In genomic region chr17:74881073-74881472, GRCh38 we compare ENCODE assay signal across 41 cellular contexts. TPM values are rescaled to one million over a fixed set of nuclear protein-coding genes. Genes with fewer than 3 reads are reported as not detected.
"Had no signal": no experiment of that assay in that cellular context is flagged by ENCODE, and none has a peak within 500 bp of the region (broad histone marks: within the 10 kb centered on the region; RNA-seq: fewer than 3 reads in every experiment).

No MANE protein-coding gene starts in this region.

- ATAC-seq: activated CD4-positive, alpha-beta T cell treated with anti-CD3 and anti-CD28 coated beads for 36 hours; activated CD8-positive, alpha-beta memory T cell treated with anti-CD3 and anti-CD28 coated beads, Interleukin-2, amount 10 ng/mL, durations not matched to agents 7 days and 5 days; activated CD8-positive, alpha-beta T cell treated with anti-CD3 and anti-CD28 coated beads, Interleukin-2, amount 10 ng/mL, durations not matched to agents 7 days and 5 days; activated naive CD8-positive, alpha-beta T cell treated with anti-CD3 and anti-CD28 coated beads, Interleukin-2, amount 50 U/mL, for 24 hours; body of pancreas; effector memory CD8-positive, alpha-beta T cell; gastroesophageal sphincter; heart right ventricle; T-helper 17 cell had no signal

- H3K4me2 ChIP-seq: hepatocyte had no signal

- H3K4me3 ChIP-seq: adrenal gland, body of pancreas, coronary artery, esophagus squamous epithelium, gastroesophageal sphincter, heart right ventricle, hepatocyte had no signal

- H3K9me3 ChIP-seq: adrenal gland, body of pancreas, esophagus squamous epithelium, gastroesophageal sphincter, heart right ventricle had no signal

- H3K27ac Mint-ChIP-seq: activated CD4-positive, alpha-beta memory T cell treated with anti-CD3 and anti-CD28 coated beads for 36 hours; activated CD4-positive, alpha-beta T cell treated with anti-CD3 and anti-CD28 coated beads for 36 hours; activated CD4-positive, alpha-beta T cell treated with anti-CD3 and anti-CD28 coated beads, Interleukin-2, amount 10 ng/mL, durations not matched to agents 24 days and 14 days; activated CD8-positive, alpha-beta memory T cell treated with anti-CD3 and anti-CD28 coated beads, Interleukin-2, amount 10 ng/mL, durations not matched to agents 7 days and 5 days; activated CD8-positive, alpha-beta T cell treated with anti-CD3 and anti-CD28 coated beads, Interleukin-2, amount 10 ng/mL, durations not matched to agents 7 days and 5 days; activated naive CD4-positive, alpha-beta T cell treated with anti-CD3 and anti-CD28 coated beads for 36 hours; activated naive CD4-positive, alpha-beta T cell treated with anti-CD3 and anti-CD28 coated beads, Interleukin-2, amount 50 U/mL, for 24 hours; activated naive CD8-positive, alpha-beta T cell treated with anti-CD3 and anti-CD28 coated beads for 36 hours; activated naive CD8-positive, alpha-beta T cell treated with anti-CD3 and anti-CD28 coated beads, Interleukin-2, amount 50 U/mL, for 24 hours; activated T-helper 1 cell treated with anti-CD3 and anti-CD28 coated beads, Interleukin-12 subunit alpha, Interleukin-12 subunit beta, Interleukin-2, Interleukin-4 antibody, amounts not matched to agents 30 ng/mL and 10 ng/mL and 1 ng/mL, durations not matched to agents 14 hours and 24 hours and 36 hours; activated T-helper 2 cell treated with anti-CD3 and anti-CD28 coated beads, Interferon-gamma antibody, Interleukin-2, Interleukin-4, amounts not matched to agents 10 μg/mL and 5 μg/mL and 100 μg/mL, durations not matched to agents 14 hours and 24 hours and 36 hours; effector memory CD8-positive, alpha-beta T cell; T-helper 17 cell; T-helper 2 cell treated with Interferon-gamma antibody and Interleukin-4, amounts not matched to agents 5 μg/mL and 100 μg/mL, for 36 hours had no signal

- H2AFZ ChIP-seq: hepatocyte had no signal

- H3K36me3 Mint-ChIP-seq: activated CD4-positive, alpha-beta memory T cell treated with anti-CD3 and anti-CD28 coated beads for 36 hours; activated CD8-positive, alpha-beta memory T cell treated with anti-CD3 and anti-CD28 coated beads, Interleukin-2, amount 10 ng/mL, durations not matched to agents 7 days and 5 days; activated naive CD4-positive, alpha-beta T cell treated with anti-CD3 and anti-CD28 coated beads, Interleukin-2, amount 50 U/mL, for 24 hours; activated naive CD8-positive, alpha-beta T cell treated with anti-CD3 and anti-CD28 coated beads for 36 hours had no signal

- DNase-seq: activated CD4-positive, alpha-beta memory T cell treated with anti-CD3 and anti-CD28 coated beads for 36 hours; activated CD4-positive, alpha-beta T cell treated with anti-CD3 and anti-CD28 coated beads for 36 hours; activated CD4-positive, alpha-beta T cell treated with anti-CD3 and anti-CD28 coated beads, Interleukin-2, amount 10 ng/mL, durations not matched to agents 24 days and 14 days; activated CD4-positive, CD25-positive, alpha-beta regulatory T cell; activated CD4-positive, CD25-positive, alpha-beta regulatory T cell treated with anti-CD3 and anti-CD28 coated beads, Interleukin-2, amount 50 U/mL, for 72 hours; activated CD8-positive, alpha-beta memory T cell treated with anti-CD3 and anti-CD28 coated beads, Interleukin-2, amount 10 ng/mL, durations not matched to agents 7 days and 5 days; activated CD8-positive, alpha-beta memory T cell treated with anti-CD3 and anti-CD28 coated beads, Interleukin-2, amount 50 U/mL, for 4 hours; activated CD8-positive, alpha-beta T cell treated with anti-CD3 and anti-CD28 coated beads, Interleukin-2, amount 10 ng/mL, durations not matched to agents 7 days and 5 days; activated effector memory CD4-positive, alpha-beta T cell treated with anti-CD3 and anti-CD28 coated beads, Interleukin-2, amount 50 U/mL, for 16 hours; activated naive CD4-positive, alpha-beta T cell treated with anti-CD3 and anti-CD28 coated beads for 36 hours; activated naive CD8-positive, alpha-beta T cell treated with anti-CD3 and anti-CD28 coated beads for 36 hours; activated naive CD8-positive, alpha-beta T cell treated with anti-CD3 and anti-CD28 coated beads, Interleukin-2, amount 50 U/mL, for 24 hours; activated T-cell treated with anti-CD3 and anti-CD28 coated beads, Interleukin-2, amount 50 U/mL, for 1 hour; activated T-cell treated with anti-CD3 and anti-CD28 coated beads, Interleukin-2, amount 50 U/mL, for 48 hours; adrenal gland; amygdala; aorta; body of pancreas; caudate nucleus; dermis blood vessel endothelial cell; effector CD4-positive, alpha-beta T cell; effector memory CD8-positive, alpha-beta T cell; esophagus squamous epithelium; foreskin melanocyte; heart right ventricle; T-helper 17 cell; T1000 had no signal

- H3K4me1 ChIP-seq: gastroesophageal sphincter had no signal

- H3K27me3 ChIP-seq: adrenal gland, body of pancreas, hepatocyte had no signal

- H3K9me3 Mint-ChIP-seq: activated CD4-positive, alpha-beta memory T cell treated with anti-CD3 and anti-CD28 coated beads for 36 hours; activated CD4-positive, alpha-beta T cell treated with anti-CD3 and anti-CD28 coated beads, Interleukin-2, amount 10 ng/mL, durations not matched to agents 24 days and 14 days; activated naive CD4-positive, alpha-beta T cell treated with anti-CD3 and anti-CD28 coated beads for 36 hours; activated naive CD4-positive, alpha-beta T cell treated with anti-CD3 and anti-CD28 coated beads, Interleukin-2, amount 50 U/mL, for 24 hours; activated naive CD8-positive, alpha-beta T cell treated with anti-CD3 and anti-CD28 coated beads for 36 hours; activated naive CD8-positive, alpha-beta T cell treated with anti-CD3 and anti-CD28 coated beads, Interleukin-2, amount 50 U/mL, for 24 hours; activated T-helper 1 cell treated with anti-CD3 and anti-CD28 coated beads, Interleukin-12 subunit alpha, Interleukin-12 subunit beta, Interleukin-2, Interleukin-4 antibody, amounts not matched to agents 30 ng/mL and 10 ng/mL and 1 ng/mL, durations not matched to agents 14 hours and 24 hours and 36 hours; activated T-helper 2 cell treated with anti-CD3 and anti-CD28 coated beads, Interferon-gamma antibody, Interleukin-2, Interleukin-4, amounts not matched to agents 10 μg/mL and 5 μg/mL and 100 μg/mL, durations not matched to agents 14 hours and 24 hours and 36 hours; effector memory CD8-positive, alpha-beta T cell; T-helper 2 cell treated with Interferon-gamma antibody and Interleukin-4, amounts not matched to agents 5 μg/mL and 100 μg/mL, for 36 hours had no signal

- H3K4me1 Mint-ChIP-seq: activated CD4-positive, alpha-beta T cell treated with anti-CD3 and anti-CD28 coated beads for 36 hours; activated CD4-positive, alpha-beta T cell treated with anti-CD3 and anti-CD28 coated beads, Interleukin-2, amount 10 ng/mL, durations not matched to agents 24 days and 14 days; activated CD8-positive, alpha-beta memory T cell treated with anti-CD3 and anti-CD28 coated beads, Interleukin-2, amount 10 ng/mL, durations not matched to agents 7 days and 5 days; activated naive CD4-positive, alpha-beta T cell treated with anti-CD3 and anti-CD28 coated beads, Interleukin-2, amount 50 U/mL, for 24 hours; activated naive CD8-positive, alpha-beta T cell treated with anti-CD3 and anti-CD28 coated beads for 36 hours; activated naive CD8-positive, alpha-beta T cell treated with anti-CD3 and anti-CD28 coated beads, Interleukin-2, amount 50 U/mL, for 24 hours; T-helper 17 cell had no signal

- H3K36me3 ChIP-seq: adrenal gland, esophagus squamous epithelium, gastroesophageal sphincter, heart right ventricle, WERI-Rb-1 had no signal

- H3K27ac ChIP-seq: adrenal gland, body of pancreas, coronary artery, epithelial cell of prostate, esophagus squamous epithelium, gastroesophageal sphincter, heart right ventricle, hepatocyte had no signal

- H3K4me3 Mint-ChIP-seq: activated CD4-positive, alpha-beta memory T cell treated with anti-CD3 and anti-CD28 coated beads for 36 hours; activated CD4-positive, alpha-beta T cell treated with anti-CD3 and anti-CD28 coated beads for 36 hours; activated CD4-positive, alpha-beta T cell treated with anti-CD3 and anti-CD28 coated beads, Interleukin-2, amount 10 ng/mL, durations not matched to agents 24 days and 14 days; activated CD8-positive, alpha-beta memory T cell treated with anti-CD3 and anti-CD28 coated beads, Interleukin-2, amount 10 ng/mL, durations not matched to agents 7 days and 5 days; activated CD8-positive, alpha-beta T cell treated with anti-CD3 and anti-CD28 coated beads, Interleukin-2, amount 10 ng/mL, durations not matched to agents 7 days and 5 days; activated naive CD4-positive, alpha-beta T cell treated with anti-CD3 and anti-CD28 coated beads for 36 hours; activated naive CD4-positive, alpha-beta T cell treated with anti-CD3 and anti-CD28 coated beads, Interleukin-2, amount 50 U/mL, for 24 hours; activated naive CD8-positive, alpha-beta T cell treated with anti-CD3 and anti-CD28 coated beads for 36 hours; activated naive CD8-positive, alpha-beta T cell treated with anti-CD3 and anti-CD28 coated beads, Interleukin-2, amount 50 U/mL, for 24 hours; activated T-helper 1 cell treated with anti-CD3 and anti-CD28 coated beads, Interleukin-12 subunit alpha, Interleukin-12 subunit beta, Interleukin-2, Interleukin-4 antibody, amounts not matched to agents 30 ng/mL and 10 ng/mL and 1 ng/mL, durations not matched to agents 14 hours and 24 hours and 36 hours; effector memory CD8-positive, alpha-beta T cell; T-helper 17 cell; T-helper 2 cell treated with Interferon-gamma antibody and Interleukin-4, amounts not matched to agents 5 μg/mL and 100 μg/mL, for 36 hours had no signal

- H3K79me2 ChIP-seq: hepatocyte had no signal

RNA-seq across cellular contexts. Expression of gene FADS6, which starts 12.4 kb away (rescaled TPM):
- total RNA-seq: activated CD4-positive, alpha-beta memory T cell treated with anti-CD3 and anti-CD28 coated beads for 36 hours; activated CD4-positive, alpha-beta T cell treated with anti-CD3 and anti-CD28 coated beads for 36 hours; activated CD4-positive, alpha-beta T cell treated with anti-CD3 and anti-CD28 coated beads, Interleukin-2, amount 10 ng/mL, durations not matched to agents 24 days and 14 days; activated CD8-positive, alpha-beta memory T cell treated with anti-CD3 and anti-CD28 coated beads for 36 hours; activated CD8-positive, alpha-beta memory T cell treated with anti-CD3 and anti-CD28 coated beads, Interleukin-2, amount 10 ng/mL, durations not matched to agents 7 days and 5 days; activated CD8-positive, alpha-beta T cell treated with anti-CD3 and anti-CD28 coated beads, Interleukin-2, amount 10 ng/mL, durations not matched to agents 7 days and 5 days; activated naive CD4-positive, alpha-beta T cell treated with anti-CD3 and anti-CD28 coated beads for 36 hours; activated naive CD8-positive, alpha-beta T cell treated with anti-CD3 and anti-CD28 coated beads for 36 hours; activated T-helper 1 cell treated with anti-CD3 and anti-CD28 coated beads, Interleukin-12 subunit alpha, Interleukin-12 subunit beta, Interleukin-2, Interleukin-4 antibody, amounts not matched to agents 30 ng/mL and 10 ng/mL and 1 ng/mL, durations not matched to agents 14 hours and 24 hours and 36 hours; activated T-helper 2 cell treated with anti-CD3 and anti-CD28 coated beads, Interferon-gamma antibody, Interleukin-2, Interleukin-4, amounts not matched to agents 10 μg/mL and 5 μg/mL and 100 μg/mL, durations not matched to agents 14 hours and 24 hours and 36 hours; aorta; body of pancreas; dermis blood vessel endothelial cell; endothelial cell of umbilical vein; fibroblast of lung; fibroblast of villous mesenchyme; glomerular endothelial cell; heart right ventricle; T-helper 17 cell had no signal
- polyA plus RNA-seq: endothelial cell of umbilical vein, fibroblast of lung, heart right ventricle had no signal

RNA-seq across cellular contexts. Expression of gene GRIN2C, which starts 21.4 kb away (rescaled TPM):
- total RNA-seq: activated CD4-positive, alpha-beta memory T cell treated with anti-CD3 and anti-CD28 coated beads for 36 hours; activated CD4-positive, alpha-beta T cell treated with anti-CD3 and anti-CD28 coated beads for 36 hours; activated CD8-positive, alpha-beta memory T cell treated with anti-CD3 and anti-CD28 coated beads for 36 hours; activated naive CD8-positive, alpha-beta T cell treated with anti-CD3 and anti-CD28 coated beads for 36 hours; body of pancreas; hepatocyte; T-helper 17 cell had no signal

RNA-seq across cellular contexts. Expression of gene USH1G, which starts 42.0 kb away (rescaled TPM):
- total RNA-seq: activated CD4-positive, alpha-beta memory T cell treated with anti-CD3 and anti-CD28 coated beads for 36 hours; activated CD4-positive, alpha-beta T cell treated with anti-CD3 and anti-CD28 coated beads for 36 hours; activated CD4-positive, alpha-beta T cell treated with anti-CD3 and anti-CD28 coated beads, Interleukin-2, amount 10 ng/mL, durations not matched to agents 24 days and 14 days; activated CD8-positive, alpha-beta memory T cell treated with anti-CD3 and anti-CD28 coated beads for 36 hours; activated CD8-positive, alpha-beta memory T cell treated with anti-CD3 and anti-CD28 coated beads, Interleukin-2, amount 10 ng/mL, durations not matched to agents 7 days and 5 days; activated CD8-positive, alpha-beta T cell treated with anti-CD3 and anti-CD28 coated beads, Interleukin-2, amount 10 ng/mL, durations not matched to agents 7 days and 5 days; activated naive CD4-positive, alpha-beta T cell treated with anti-CD3 and anti-CD28 coated beads for 36 hours; activated naive CD8-positive, alpha-beta T cell treated with anti-CD3 and anti-CD28 coated beads for 36 hours; activated T-helper 1 cell treated with anti-CD3 and anti-CD28 coated beads, Interleukin-12 subunit alpha, Interleukin-12 subunit beta, Interleukin-2, Interleukin-4 antibody, amounts not matched to agents 30 ng/mL and 10 ng/mL and 1 ng/mL, durations not matched to agents 14 hours and 24 hours and 36 hours; activated T-helper 2 cell treated with anti-CD3 and anti-CD28 coated beads, Interferon-gamma antibody, Interleukin-2, Interleukin-4, amounts not matched to agents 10 μg/mL and 5 μg/mL and 100 μg/mL, durations not matched to agents 14 hours and 24 hours and 36 hours; aorta; dermis blood vessel endothelial cell; endothelial cell of umbilical vein; fibroblast of lung; fibroblast of villous mesenchyme; gastroesophageal sphincter; glomerular endothelial cell; heart right ventricle; T-helper 17 cell had no signal
- polyA plus RNA-seq: endothelial cell of umbilical vein, fibroblast of lung, heart right ventricle had no signal

RNA-seq across cellular contexts. Expression of gene OTOP2, which starts 43.0 kb away (rescaled TPM):
- total RNA-seq: activated CD4-positive, alpha-beta memory T cell treated with anti-CD3 and anti-CD28 coated beads for 36 hours; activated CD4-positive, alpha-beta T cell treated with anti-CD3 and anti-CD28 coated beads for 36 hours; activated CD4-positive, alpha-beta T cell treated with anti-CD3 and anti-CD28 coated beads, Interleukin-2, amount 10 ng/mL, durations not matched to agents 24 days and 14 days; activated CD8-positive, alpha-beta memory T cell treated with anti-CD3 and anti-CD28 coated beads for 36 hours; activated CD8-positive, alpha-beta memory T cell treated with anti-CD3 and anti-CD28 coated beads, Interleukin-2, amount 10 ng/mL, durations not matched to agents 7 days and 5 days; activated CD8-positive, alpha-beta T cell treated with anti-CD3 and anti-CD28 coated beads, Interleukin-2, amount 10 ng/mL, durations not matched to agents 7 days and 5 days; activated naive CD4-positive, alpha-beta T cell treated with anti-CD3 and anti-CD28 coated beads for 36 hours; activated naive CD8-positive, alpha-beta T cell treated with anti-CD3 and anti-CD28 coated beads for 36 hours; activated T-helper 1 cell treated with anti-CD3 and anti-CD28 coated beads, Interleukin-12 subunit alpha, Interleukin-12 subunit beta, Interleukin-2, Interleukin-4 antibody, amounts not matched to agents 30 ng/mL and 10 ng/mL and 1 ng/mL, durations not matched to agents 14 hours and 24 hours and 36 hours; activated T-helper 2 cell treated with anti-CD3 and anti-CD28 coated beads, Interferon-gamma antibody, Interleukin-2, Interleukin-4, amounts not matched to agents 10 μg/mL and 5 μg/mL and 100 μg/mL, durations not matched to agents 14 hours and 24 hours and 36 hours; adrenal gland; aorta; body of pancreas; dermis blood vessel endothelial cell; endothelial cell of umbilical vein; fibroblast of lung; fibroblast of villous mesenchyme; gastroesophageal sphincter; glomerular endothelial cell; heart right ventricle; T-helper 17 cell had no signal
- polyA plus RNA-seq: endothelial cell of umbilical vein, fibroblast of lung, heart right ventricle had no signal
